Comparison of ENCODE assay signal across 1 cellular context in the genomic region with DNA sequence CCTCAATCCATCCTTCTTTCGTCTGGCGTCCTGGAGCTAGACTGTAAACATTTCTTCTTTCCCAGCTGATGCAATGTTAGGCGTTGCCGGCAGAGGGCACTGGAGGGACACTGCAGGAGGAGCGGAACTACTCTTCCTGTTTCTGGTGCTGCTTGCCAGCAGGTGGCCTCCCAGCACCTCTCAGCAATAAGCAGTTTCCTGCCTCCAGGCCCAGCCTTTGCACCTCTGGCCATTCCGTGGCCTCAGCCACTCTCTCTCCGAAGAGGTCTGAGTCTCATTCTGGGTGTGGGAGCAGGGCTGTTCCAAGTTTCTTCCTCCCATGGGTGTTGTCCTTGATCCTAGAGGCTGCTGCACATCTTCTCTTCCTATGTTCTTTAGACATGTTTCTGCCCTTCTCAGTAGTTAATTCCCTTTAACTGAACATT.
A peak's percentile ranks its signal among the peaks of the same experiment; 100 is the strongest.
TF ChIP-seq lines count a peak whose summit lies in the region.

No MANE protein-coding gene starts in this region.

TF ChIP-seq in HEK293, 187 proteins besides CTCF, POLR2A, EP300 and RAD21 (continued from another document):
- TF ChIP-seq ZNF155 (tag by site-specific recombination; IDR thresholded peaks at IDR 0.05) (no peak), WT1 (tag by site-specific recombination; IDR thresholded peaks at IDR 0.05) (no peak), ZNF202 (tag by site-specific recombination; IDR thresholded peaks at IDR 0.05; ENCODE audit: borderline replicate concordance) (no peak), ZNF670 (tag by site-specific recombination; IDR thresholded peaks at IDR 0.05; ENCODE audit: low read depth) (no peak), ZNF624 (tag by site-specific recombination; IDR thresholded peaks at IDR 0.05) (no peak), GLIS1 (tag by site-specific recombination; IDR thresholded peaks at IDR 0.05) (peak; percentile 59), GLI4 (tag by site-specific recombination; IDR thresholded peaks at IDR 0.05) (no peak), ZNF239 (tag by site-specific recombination; IDR thresholded peaks at IDR 0.05) (no peak), ZNF707 (tag by site-specific recombination; IDR thresholded peaks at IDR 0.05) (no peak), ZNF350 (tag by site-specific recombination; IDR thresholded peaks at IDR 0.05) (no peak), ZNF341 (tag by site-specific recombination; IDR thresholded peaks at IDR 0.05; ENCODE audit: low read depth) (peak; percentile 84)
- TF ChIP-seq, protein P1, sequence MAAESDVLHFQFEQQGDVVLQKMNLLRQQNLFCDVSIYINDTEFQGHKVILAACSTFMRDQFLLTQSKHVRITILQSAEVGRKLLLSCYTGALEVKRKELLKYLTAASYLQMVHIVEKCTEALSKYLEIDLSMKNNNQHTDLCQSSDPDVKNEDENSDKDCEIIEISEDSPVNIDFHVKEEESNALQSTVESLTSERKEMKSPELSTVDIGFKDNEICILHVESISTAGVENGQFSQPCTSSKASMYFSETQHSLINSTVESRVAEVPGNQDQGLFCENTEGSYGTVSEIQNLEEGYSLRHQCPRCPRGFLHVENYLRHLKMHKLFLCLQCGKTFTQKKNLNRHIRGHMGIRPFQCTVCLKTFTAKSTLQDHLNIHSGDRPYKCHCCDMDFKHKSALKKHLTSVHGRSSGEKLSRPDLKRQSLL (tag by site-specific recombination; IDR thresholded peaks at IDR 0.05) = no peak
- TF ChIP-seq, protein P2, sequence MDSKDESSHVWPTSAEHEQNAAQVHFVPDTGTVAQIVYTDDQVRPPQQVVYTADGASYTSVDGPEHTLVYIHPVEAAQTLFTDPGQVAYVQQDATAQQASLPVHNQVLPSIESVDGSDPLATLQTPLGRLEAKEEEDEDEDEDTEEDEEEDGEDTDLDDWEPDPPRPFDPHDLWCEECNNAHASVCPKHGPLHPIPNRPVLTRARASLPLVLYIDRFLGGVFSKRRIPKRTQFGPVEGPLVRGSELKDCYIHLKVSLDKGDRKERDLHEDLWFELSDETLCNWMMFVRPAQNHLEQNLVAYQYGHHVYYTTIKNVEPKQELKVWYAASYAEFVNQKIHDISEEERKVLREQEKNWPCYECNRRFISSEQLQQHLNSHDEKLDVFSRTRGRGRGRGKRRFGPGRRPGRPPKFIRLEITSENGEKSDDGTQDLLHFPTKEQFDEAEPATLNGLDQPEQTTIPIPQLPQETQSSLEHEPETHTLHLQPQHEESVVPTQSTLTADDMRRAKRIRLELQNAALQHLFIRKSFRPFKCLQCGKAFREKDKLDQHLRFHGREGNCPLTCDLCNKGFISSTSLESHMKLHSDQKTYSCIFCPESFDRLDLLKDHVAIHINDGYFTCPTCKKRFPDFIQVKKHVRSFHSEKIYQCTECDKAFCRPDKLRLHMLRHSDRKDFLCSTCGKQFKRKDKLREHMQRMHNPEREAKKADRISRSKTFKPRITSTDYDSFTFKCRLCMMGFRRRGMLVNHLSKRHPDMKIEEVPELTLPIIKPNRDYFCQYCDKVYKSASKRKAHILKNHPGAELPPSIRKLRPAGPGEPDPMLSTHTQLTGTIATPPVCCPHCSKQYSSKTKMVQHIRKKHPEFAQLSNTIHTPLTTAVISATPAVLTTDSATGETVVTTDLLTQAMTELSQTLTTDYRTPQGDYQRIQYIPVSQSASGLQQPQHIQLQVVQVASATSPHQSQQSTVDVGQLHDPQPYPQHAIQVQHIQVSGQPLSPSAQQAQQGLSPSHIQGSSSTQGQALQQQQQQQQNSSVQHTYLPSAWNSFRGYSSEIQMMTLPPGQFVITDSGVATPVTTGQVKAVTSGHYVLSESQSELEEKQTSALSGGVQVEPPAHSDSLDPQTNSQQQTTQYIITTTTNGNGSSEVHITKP (tag by site-specific recombination; IDR thresholded peaks at IDR 0.05) = peak; percentile 70
- TF ChIP-seq, protein P3, sequence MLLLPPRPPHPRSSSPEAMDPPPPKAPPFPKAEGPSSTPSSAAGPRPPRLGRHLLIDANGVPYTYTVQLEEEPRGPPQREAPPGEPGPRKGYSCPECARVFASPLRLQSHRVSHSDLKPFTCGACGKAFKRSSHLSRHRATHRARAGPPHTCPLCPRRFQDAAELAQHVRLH (tag by site-specific recombination; IDR thresholded peaks at IDR 0.05) = no peak
